8 cellular contexts compared by ENCODE assay signal in genomic region chr6:33426590-33427563, GRCh38. TPM values are rescaled to one million over a fixed set of nuclear protein-coding genes. Genes with fewer than 3 reads are reported as not detected.
DNase-seq lines count a peak whose midpoint lies in the region; ATAC-seq and TF ChIP-seq lines count a peak whose summit lies in the region.

No MANE protein-coding gene starts in this region.

- peak; percentile 23 to 28 for ATAC-seq in naive thymus-derived CD8-positive, alpha-beta T cell
- no peak for ATAC-seq in HG02884 (IDR thresholded peaks at IDR 0.05; ENCODE audit: unreplicated experiment)
- no peak for ATAC-seq in left colon
- ATAC-seq in GM19455 (IDR thresholded peaks at IDR 0.05; ENCODE audit: unreplicated experiment) = no peak

- no peaks in the 10 kb centered on the region for H3K36me3 Mint-ChIP-seq in naive thymus-derived CD8-positive, alpha-beta T cell

- H3K27me3 Mint-ChIP-seq in naive thymus-derived CD8-positive, alpha-beta T cell = no peaks in the 10 kb centered on the region

- peak overlapping the region; percentile 93 to 99 (median 99) for H3K27ac Mint-ChIP-seq in naive thymus-derived CD8-positive, alpha-beta T cell

- DNase-seq in GM12865 (ENCODE audit: low read depth) (peak; percentile 36), RKO (ENCODE audit: low spot score) (peak; percentile 55), dermis blood vessel endothelial cell (peak; percentile 10), NCI-H446 (lab: John Stamatoyannopoulos, UW) (no peak), left colon (no peak)
- peak in 8 of 10 donors; percentile 35 to 77 (median 62) for DNase-seq in naive thymus-derived CD8-positive, alpha-beta T cell

- H3K4me3 Mint-ChIP-seq in naive thymus-derived CD8-positive, alpha-beta T cell = peak overlapping the region; percentile 87 to 97 (median 91)

- H3K4me1 Mint-ChIP-seq in naive thymus-derived CD8-positive, alpha-beta T cell = peaks cover 56 to 90% (median 77%) of the 10 kb centered on the region in 4 donors

- POLR2A ChIA-PET in naive thymus-derived CD8-positive, alpha-beta T cell (lab: Charles Lee) = interaction anchor here (0.6 to 3.2 kb wide), 15 partner anchors 10 to 155 kb away, joined by 3 to 25 read pairs (median 9); partner anchors contain the start of genes B3GALT4, CUTA, PFDN6 and PHF1

- no peaks in the 10 kb centered on the region for H3K9me3 Mint-ChIP-seq in naive thymus-derived CD8-positive, alpha-beta T cell

- intact Hi-C loops in left colon (cut with DNase I, micrococcal nuclease) = no loop called here

- peak overlapping the region; percentile 73 for H3K4me3 ChIP-seq in GM12865 (ENCODE audit: low read depth, low read length)

- TF ChIP-seq CTCF in GM12865 (IDR thresholded peaks at IDR 0.05; ENCODE audit: insufficient read depth, low read depth, low read length, missing control alignments) = no peak

RNA-seq across cellular contexts. Expression of gene SYNGAP1, which starts 7.0 kb away (rescaled TPM):
- 2.4 and 2.5 TPM in 2 replicates for total RNA-seq in dermis blood vessel endothelial cell
- 10 to 100 TPM; 57.0 to 66.6 TPM for total RNA-seq in naive thymus-derived CD8-positive, alpha-beta T cell
- 1 to 10 TPM in 2 of 3 donors, under 1 TPM in 1; 0.38 to 1.9 (median 1.4) TPM for polyA plus RNA-seq in naive thymus-derived CD8-positive, alpha-beta T cell
- total RNA-seq in left colon = 1 to 10 TPM; 6.8 to 9.1 TPM

RNA-seq across cellular contexts. Expression of gene CUTA, which starts 9.0 kb away (rescaled TPM):
- total RNA-seq in dermis blood vessel endothelial cell (61.3 and 61.7 TPM in 2 replicates), left colon (100 to 1,000 TPM; 162 to 169 TPM)
- total RNA-seq in naive thymus-derived CD8-positive, alpha-beta T cell = 100 to 1,000 TPM; 198 to 201 TPM
- 100 to 1,000 TPM; 338 to 441 (median 385) TPM for polyA plus RNA-seq in naive thymus-derived CD8-positive, alpha-beta T cell

RNA-seq across cellular contexts. Expression of gene PHF1, which starts 16.1 kb away (rescaled TPM):
- total RNA-seq in dermis blood vessel endothelial cell (14.4 and 16.5 TPM in 2 replicates), left colon (10 to 100 TPM; 28.3 to 41.2 TPM)
- total RNA-seq in naive thymus-derived CD8-positive, alpha-beta T cell = 100 to 1,000 TPM; 213 to 223 TPM
- polyA plus RNA-seq in naive thymus-derived CD8-positive, alpha-beta T cell = 10 to 100 TPM; 44.3 to 71.4 (median 45.3) TPM

RNA-seq across cellular contexts. Expression of gene ZBTB9, which starts 27.5 kb away (rescaled TPM):
- 5.5 and 6.3 TPM in 2 replicates for total RNA-seq in dermis blood vessel endothelial cell
- total RNA-seq in naive thymus-derived CD8-positive, alpha-beta T cell = 10 to 100 TPM; 10.6 to 11.9 TPM
- polyA plus RNA-seq in naive thymus-derived CD8-positive, alpha-beta T cell = 10 to 100 TPM in 1 of 3 donors, 1 to 10 TPM in 2; 3.7 to 10.4 (median 6.4) TPM
- total RNA-seq in left colon = 1 to 10 TPM; 3.9 to 7.9 TPM

RNA-seq across cellular contexts. Expression of gene KIFC1, which starts 35.3 kb away (rescaled TPM):
- total RNA-seq in dermis blood vessel endothelial cell (12.4 and 34.3 TPM in 2 replicates), left colon (10 to 100 TPM in 1 of 2 donors, 1 to 10 TPM in 1; 4.1 to 14.7 TPM)
- total RNA-seq in naive thymus-derived CD8-positive, alpha-beta T cell = 1 to 10 TPM in 1 of 2 experiments, under 1 TPM in 1; 0.60 to 1.2 TPM
- polyA plus RNA-seq in naive thymus-derived CD8-positive, alpha-beta T cell = under 1 TPM in 2 of 3 donors, not detected in 1; 0.26 to 0.46 TPM

Comparison
In these comparisons a context has a peak if more than half of its experiments do, and no peak if none do; other contexts are left out.
1. DNase-seq: peak in GM12865 (single experiment), RKO (single experiment), dermis blood vessel endothelial cell (single experiment) and naive thymus-derived CD8-positive, alpha-beta T cell (8 of 10); none in NCI-H446 (0 of 2) and left colon (0 of 2).
2. ATAC-seq: peak in naive thymus-derived CD8-positive, alpha-beta T cell (2 of 2); none in HG02884 (single experiment), left colon (single experiment) and GM19455 (single experiment).
3. RNA of gene SYNGAP1, which starts 7.0 kb away (total RNA-seq): 57.0 to 66.6 TPM in naive thymus-derived CD8-positive, alpha-beta T cell; 6.8 to 9.1 TPM in left colon and 2.4 to 2.5 TPM in dermis blood vessel endothelial cell; every median in the first group is over 4 times any median in the second.
4. RNA of gene PHF1, which starts 16.1 kb away (total RNA-seq): 213 to 223 TPM in naive thymus-derived CD8-positive, alpha-beta T cell; 28.3 to 41.2 TPM in left colon and 14.4 to 16.5 TPM in dermis blood vessel endothelial cell; every median in the first group is over 4 times any median in the second.